ENCODE assay signal across 8 cellular contexts in genomic region chr4:146342600-146343192, GRCh38.
DNase-seq lines count a peak whose midpoint lies in the region; ATAC-seq, FAIRE-seq and TF ChIP-seq lines count a peak whose summit lies in the region.

No MANE protein-coding gene starts in this region.

- peak; percentile 61 to 75 for TF ChIP-seq RAD21 in A549 (conservative IDR thresholded peaks at IDR 0.05 in 1 of 2, IDR thresholded peaks at IDR 0.05 in 1 of 2)

- CTCF ChIA-PET in A549 (lab: Yijun Ruan, JAX), result interaction anchor here (0.7 to 1.5 kb wide), 4 partner anchors 12 to 755 kb away, joined by 3 read pairs; no protein-coding TSS in a partner anchor

- FAIRE-seq in A549 (lab: Jason Lieb, UNC) (no peak), bronchial epithelial cell (lab: Jason Lieb, UNC) (no peak)

- TF ChIP-seq CTCF in A549 (IDR thresholded peaks at IDR 0.05), result peak; percentile 70
- TF ChIP-seq CTCF in bronchial epithelial cell (IDR thresholded peaks at IDR 0.05; ENCODE audit: insufficient read depth, low read length, severe bottlenecking), result no peak

- no peak for TF ChIP-seq EP300 in A549 (IDR thresholded peaks at IDR 0.05)

- H2BK15ac ChIP-seq in mesendoderm (replicated peaks; ENCODE audit: low read depth), result no peak overlapping the region

- no peak overlapping the region for H3K18ac ChIP-seq in mesendoderm (ENCODE audit: low read length)

- no peak overlapping the region for H4K8ac ChIP-seq in mesendoderm (ENCODE audit: low read depth, low read length)

- H3K79me1 ChIP-seq in mesendoderm (ENCODE audit: low read length), result no peaks in the 10 kb centered on the region

- H3K9me3 ChIP-seq in A549, result no peaks in the 10 kb centered on the region

- no peak overlapping the region for H3K4ac ChIP-seq in mesendoderm (ENCODE audit: low read depth, low read length)

- 59% methylated on average over 1 of the region's 1 CpG for WGBS in A549 (ENCODE audit: missing lambda C conversion rate)
- WGBS in mesendoderm (ENCODE audit: extremely low coverage, insufficient coverage, low lambda C conversion rate), result no CpG with 5 or more reads among the region's 1 CpG

- no peaks in the 10 kb centered on the region for H3K79me2 ChIP-seq in mesendoderm (ENCODE audit: control insufficient read depth, insufficient read depth, low read length)

- no peak overlapping the region for H3K27ac ChIP-seq in A549
- no peak overlapping the region for H3K27ac ChIP-seq in mesendoderm (ENCODE audit: low read depth, low read length)

- H3K56ac ChIP-seq in mesendoderm (ENCODE audit: low read length), result no peak overlapping the region

- H2BK5ac ChIP-seq in mesendoderm (ENCODE audit: low read length), result no peak overlapping the region

- H3K4me2 ChIP-seq in A549 (no peak overlapping the region), mesendoderm (ENCODE audit: low read length) (no peak overlapping the region)

- POLR2A ChIA-PET in A549 (lab: Yijun Ruan, JAX), result no interaction called here

- H2BK120ac ChIP-seq in mesendoderm (ENCODE audit: low read depth, low read length), result no peak overlapping the region

- H3K9ac ChIP-seq in mesendoderm (ENCODE audit: low read length), result no peak overlapping the region

- no peak overlapping the region for H2AK5ac ChIP-seq in mesendoderm (ENCODE audit: low read length)

- TF ChIP-seq POLR2A in A549 (IDR thresholded peaks at IDR 0.05; ENCODE audit: low read length), result no peak

- H3K36me3 ChIP-seq in bronchial epithelial cell (ENCODE audit: control insufficient read depth, insufficient read depth, low read length) (no peaks in the 10 kb centered on the region), mesendoderm (ENCODE audit: control insufficient read depth, insufficient read depth, low read length) (no peaks in the 10 kb centered on the region)

- DNase-seq in A549 (ENCODE audit: low read depth in 1 of 2, low spot score in 1 of 2), result peak; percentile 2 to 38
- DNase-seq in DMS53 treated with DMSO at 0.1 percent for 48 hours (lab: John Stamatoyannopoulos, UW; ENCODE audit: unreplicated experiment), result peak; percentile 22
- DNase-seq in NCI-H526 treated with DMSO at 0.1 percent for 48 hours (lab: John Stamatoyannopoulos, UW), result peak; percentile 47
- peak; percentile 45 for DNase-seq in bronchial epithelial cell (ENCODE audit: low read depth)
- peak; percentile 16 for DNase-seq in mesendoderm
- DNase-seq in NCI-H187 (lab: John Stamatoyannopoulos, UW), result no peak

- ATAC-seq in A549, result no peak
- ATAC-seq in GM21737 (IDR thresholded peaks at IDR 0.05; ENCODE audit: unreplicated experiment), result no peak
- ATAC-seq in HG02678 (IDR thresholded peaks at IDR 0.05; ENCODE audit: unreplicated experiment), result no peak

- H4K5ac ChIP-seq in mesendoderm (ENCODE audit: low read length), result no peak overlapping the region

- H3K4me1 ChIP-seq in A549 (peaks cover 4% of the 10 kb centered on the region; the same call in 1 of the 3 replicates), mesendoderm (ENCODE audit: control insufficient read depth, low read depth, low read length) (no peaks in the 10 kb centered on the region)

- H3K23ac ChIP-seq in mesendoderm (ENCODE audit: low read length), result no peak overlapping the region

- H3K27me3 ChIP-seq in bronchial epithelial cell (ENCODE audit: control insufficient read depth, insufficient read depth, low read length), result no peaks in the 10 kb centered on the region
- no peaks in the 10 kb centered on the region for H3K27me3 ChIP-seq in mesendoderm (ENCODE audit: insufficient read depth, low read length, poor library complexity)

- H3K4me3 ChIP-seq in A549 (no peak overlapping the region), bronchial epithelial cell (ENCODE audit: low read depth, low read length) (no peak overlapping the region), mesendoderm (ENCODE audit: low read length) (no peak overlapping the region)

TF ChIP-seq in A549, 52 proteins besides CTCF, POLR2A, EP300 and RAD21:
- TF ChIP-seq HEYL (CRISPR knock-in tag; IDR thresholded peaks at IDR 0.05), result no peak
- TF ChIP-seq SMC3 (IDR thresholded peaks at IDR 0.05), result peak; percentile 63
- no peak for TF ChIP-seq ZC3H11A (IDR thresholded peaks at IDR 0.05)
- TF ChIP-seq ZSCAN20 (CRISPR knock-in tag; IDR thresholded peaks at IDR 0.05), result no peak

Comparison
In these comparisons a context has a peak if more than half of its experiments do, and no peak if none do; other contexts are left out.
1. DNase-seq: peak in A549 (2 of 2), DMS53 treated with DMSO at 0.1 percent for 48 hours (single experiment), NCI-H526 treated with DMSO at 0.1 percent for 48 hours (single experiment), bronchial epithelial cell (single experiment) and mesendoderm (single experiment); none in NCI-H187 (0 of 2).